7 cellular contexts compared by ENCODE assay signal in genomic region chr12:56940942-56941298, GRCh38. TPM values are rescaled to one million over a fixed set of nuclear protein-coding genes. Genes with fewer than 3 reads are reported as not detected.
"Had no signal": no experiment of that assay in that cellular context is flagged by ENCODE, and none has a peak within 500 bp of the region (broad histone marks: within the 10 kb centered on the region; RNA-seq: fewer than 3 reads in every experiment).

No MANE protein-coding gene starts in this region.

RNA-seq across cellular contexts. Expression of gene SDR9C7, which starts 6.7 kb away (rescaled TPM):
- total RNA-seq: activated CD8-positive, alpha-beta T cell treated with anti-CD3 and anti-CD28 coated beads for 36 hours; activated naive CD8-positive, alpha-beta T cell treated with anti-CD3 and anti-CD28 coated beads, Interleukin-2, amount 10 ng/mL, durations not matched to agents 7 days and 5 days; adrenal gland; body of pancreas; LHCN-M2; NCI-H460; SJSA1 had no signal
- polyA plus RNA-seq: adrenal gland had no signal

RNA-seq across cellular contexts. Expression of gene RDH16, which starts 16.5 kb away (rescaled TPM):
- total RNA-seq: LHCN-M2 had no signal
